Comparison of ENCODE assay signal across 9 cellular contexts in genomic region chr1:146034976-146035469, GRCh38. TPM values are rescaled to one million over a fixed set of nuclear protein-coding genes. Genes with fewer than 3 reads are reported as not detected.
A peak's percentile ranks its signal among the peaks of the same experiment; 100 is the strongest.
DNase-seq lines count a peak whose midpoint lies in the region; ATAC-seq and TF ChIP-seq lines count a peak whose summit lies in the region.
"Had no signal": no experiment of that assay in that cellular context is flagged by ENCODE, and none has a peak within 500 bp of the region (broad histone marks: within the 10 kb centered on the region; RNA-seq: fewer than 3 reads in every experiment).

No MANE protein-coding gene starts in this region.

- H3K36me3 ChIP-seq in naive thymus-derived CD4-positive, alpha-beta T cell (ENCODE audit: control insufficient read depth in 2 of 3, insufficient read depth in 3 of 3, low read length in 3 of 3), result peaks cover 0 to 4% (median 0%) of the 10 kb centered on the region in 3 experiments

- no peak for TF ChIP-seq POLR2A in lower leg skin (IDR thresholded peaks at IDR 0.05)

- peaks cover 38% of the 10 kb centered on the region for H3K27me3 Mint-ChIP-seq in brain
- H3K27me3 Mint-ChIP-seq in naive thymus-derived CD4-positive, alpha-beta T cell, result peaks cover 0 to 36% (median 4%) of the 10 kb centered on the region in 5 donors

- H3K27ac Mint-ChIP-seq in brain, result peak overlapping the region; percentile 85 to 100 (median 86)
- peak overlapping the region; percentile 82 to 100 (median 95) for H3K27ac Mint-ChIP-seq in naive thymus-derived CD4-positive, alpha-beta T cell

- peaks cover 30% of the 10 kb centered on the region for H3K4me1 Mint-ChIP-seq in brain
- H3K4me1 Mint-ChIP-seq in naive thymus-derived CD4-positive, alpha-beta T cell, result peaks cover 7 to 49% (median 36%) of the 10 kb centered on the region in 7 donors

- peak overlapping the region; percentile 89 to 93 (median 91) for H3K4me3 Mint-ChIP-seq in brain
- peak overlapping the region; percentile 81 to 99 (median 96) for H3K4me3 Mint-ChIP-seq in naive thymus-derived CD4-positive, alpha-beta T cell

- no peaks in the 10 kb centered on the region for H3K9me3 ChIP-seq in naive thymus-derived CD4-positive, alpha-beta T cell (ENCODE audit: control insufficient read depth in 2 of 3, low read length in 3 of 3)

- no peak for TF ChIP-seq CTCF in GM12865 (IDR thresholded peaks at IDR 0.05; ENCODE audit: insufficient read depth, low read depth, low read length, missing control alignments)
- no peak for TF ChIP-seq CTCF in brain (conservative IDR thresholded peaks at IDR 0.05)
- TF ChIP-seq CTCF in lower leg skin (IDR thresholded peaks at IDR 0.05), result no peak

- H3K4me1 ChIP-seq in naive thymus-derived CD4-positive, alpha-beta T cell (ENCODE audit: control insufficient read depth in 2 of 2, insufficient read depth in 2 of 2, low read length in 2 of 2), result peaks cover 0 to 6% of the 10 kb centered on the region in 2 donors

- DNase-seq in GM12865 (ENCODE audit: low read depth), result peak; percentile 35
- DNase-seq in NCI-H446 treated with DMSO at 0.1 percent for 48 hours (lab: John Stamatoyannopoulos, UW), result peak; percentile 41
- DNase-seq in naive thymus-derived CD4-positive, alpha-beta T cell, result no peak
- no peak for DNase-seq in kidney tubule cell (ENCODE audit: low spot score)
- DNase-seq in posterior vena cava (ENCODE audit: low spot score), result no peak
- no peak for DNase-seq in lower leg skin (ENCODE audit: low spot score in 2 of 2)

- no peaks in the 10 kb centered on the region for H3K36me3 Mint-ChIP-seq in brain
- H3K36me3 Mint-ChIP-seq in naive thymus-derived CD4-positive, alpha-beta T cell, result peaks cover 0 to 9% (median 0%) of the 10 kb centered on the region in 5 donors

- ATAC-seq in naive thymus-derived CD4-positive, alpha-beta T cell, result no peak
- ATAC-seq in GM18519 (IDR thresholded peaks at IDR 0.05; ENCODE audit: low FRiP score, unreplicated experiment), result no peak

- 41 to 44% methylated on average over 13 of the region's 13 CpGs for WGBS in lower leg skin, 2 donors

- POLR2A ChIA-PET in naive thymus-derived CD4-positive, alpha-beta T cell (lab: Charles Lee), result interaction anchor here (0.6 to 6.4 kb wide), 11 partner anchors 14 to 176 kb away, joined by 3 to 109 read pairs (median 11); partner anchors contain the start of genes ANKRD34A, LIX1L, PIAS3 and POLR3GL

- H3K4me3 ChIP-seq in GM12865 (ENCODE audit: low read depth, low read length) (peak overlapping the region; percentile 26), lower leg skin (ENCODE audit: low read depth, poor library complexity, severe bottlenecking) (no peak overlapping the region)
- H3K4me3 ChIP-seq in naive thymus-derived CD4-positive, alpha-beta T cell (ENCODE audit: low read length), result peak overlapping the region; percentile 87

- H3K27me3 ChIP-seq in naive thymus-derived CD4-positive, alpha-beta T cell (ENCODE audit: control insufficient read depth in 2 of 2, insufficient read depth in 2 of 2, low read length in 2 of 2), result no peaks in the 10 kb centered on the region

- H3K9me3 Mint-ChIP-seq in brain, result peaks cover 0 to 29% (median 0%) of the 10 kb centered on the region in 5 experiments
- peaks cover 0 to 31% (median 0%) of the 10 kb centered on the region in 11 donors for H3K9me3 Mint-ChIP-seq in naive thymus-derived CD4-positive, alpha-beta T cell

- CTCF ChIA-PET in naive thymus-derived CD4-positive, alpha-beta T cell (lab: Charles Lee), result interaction anchor here (1.0 to 1.4 kb wide), 2 partner anchors 14 to 57 kb away, joined by 3 to 5 read pairs; partner anchors contain the start of gene HJV

- intact Hi-C loops in naive thymus-derived CD4-positive, alpha-beta T cell (cut with micrococcal nuclease), result loop anchor here (1.0 to 2.0 kb wide), 4 partner anchors 58 to 176 kb away; partner anchors contain the start of genes PIAS3 (in 1 of the 2) and RBM8A (in 1 of the 2)
- intact Hi-C loops in posterior vena cava (cut with DNase I), result no loop called here
- intact Hi-C loops in lower leg skin (cut with DNase I; ENCODE audit: low total_unique reads), result no loop called here

- H3K27ac ChIP-seq in naive thymus-derived CD4-positive, alpha-beta T cell (ENCODE audit: low read depth, low read length), result no peak overlapping the region

RNA-seq across cellular contexts. Expression of gene HJV, which starts 13.5 kb away (rescaled TPM):
- polyA plus RNA-seq in brain (ENCODE audit: insufficient read depth, low read depth, low replicate concordance), result not detected
- not detected for total RNA-seq in naive thymus-derived CD4-positive, alpha-beta T cell
- polyA plus RNA-seq in naive thymus-derived CD4-positive, alpha-beta T cell, result not detected
- total RNA-seq in posterior vena cava (not detected), lower leg skin (not detected)
- total RNA-seq: activated CD8-positive, alpha-beta memory T cell treated with anti-CD3 and anti-CD28 coated beads for 36 hours had no signal

RNA-seq across cellular contexts. Expression of gene TXNIP, which starts 38.6 kb away (rescaled TPM):
- 115 TPM for polyA plus RNA-seq in brain (ENCODE audit: insufficient read depth, low read depth, low replicate concordance)
- total RNA-seq in naive thymus-derived CD4-positive, alpha-beta T cell, result 1,000 to 10,000 TPM in 1 of 5 experiments, 100 to 1,000 TPM in 4; 498 to 1,101 (median 659) TPM
- polyA plus RNA-seq in naive thymus-derived CD4-positive, alpha-beta T cell, result 1,000 to 10,000 TPM; 3,808 to 5,430 TPM
- total RNA-seq in posterior vena cava (100 to 1,000 TPM; 393 to 441 TPM), lower leg skin (1,000 to 10,000 TPM; 2,445 to 6,877 (median 3,895) TPM)

Comparison
In these comparisons a context has a peak if more than half of its experiments do, and no peak if none do; other contexts are left out.
1. DNase-seq: peak in GM12865 (single experiment) and NCI-H446 treated with DMSO at 0.1 percent for 48 hours (single experiment); none in naive thymus-derived CD4-positive, alpha-beta T cell (0 of 9), kidney tubule cell (single experiment), posterior vena cava (single experiment) and lower leg skin (0 of 2).
2. intact Hi-C loops: an anchor here in naive thymus-derived CD4-positive, alpha-beta T cell (1.0 to 2.0 kb wide); none called in posterior vena cava and lower leg skin.